Comparison of ENCODE assay signal across 21 cellular contexts in the genomic region with DNA sequence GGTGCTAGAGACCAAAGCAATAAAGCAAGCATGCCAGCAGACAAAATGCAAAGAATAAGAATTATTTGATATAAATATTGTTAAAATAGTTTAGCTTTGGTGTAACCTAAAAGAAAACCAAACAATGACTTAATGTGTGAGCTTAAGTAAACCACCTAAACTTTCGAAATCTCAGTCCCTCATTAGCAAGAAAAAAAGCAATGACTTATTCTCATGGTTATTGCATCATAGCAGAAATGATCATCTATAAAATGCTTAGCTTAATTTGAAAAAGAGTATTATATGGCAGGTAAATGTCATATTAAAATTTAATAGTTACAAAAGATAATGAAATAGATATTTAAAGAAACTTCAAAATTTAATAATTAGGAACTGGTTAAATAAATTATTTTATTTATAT.
DNase-seq lines count a peak whose midpoint lies in the region; FAIRE-seq lines count a peak whose summit lies in the region.
"Had no signal": no experiment of that assay in that cellular context is flagged by ENCODE, and none has a peak within 500 bp of the region (broad histone marks: within the 10 kb centered on the region; RNA-seq: fewer than 3 reads in every experiment).

No MANE protein-coding gene starts in this region.

- FAIRE-seq in G401.6 (lab: Jason Lieb, UNC) (peak; percentile 91), RCC 7860 (lab: Jason Lieb, UNC) (peak; percentile 74), endometrium (lab: Jason Lieb, UNC) (peak; percentile 91)
- FAIRE-seq: GM12878 had no signal

- DNase-seq in RCC 7860 (ENCODE audit: low spot score) (no peak), iris pigment epithelial cell (ENCODE audit: low read depth) (peak; percentile 9), GM03348 (ENCODE audit: low spot score) (no peak), hippocampal formation (lab: John Stamatoyannopoulos, UW) (no peak), germinal center (ENCODE audit: low spot score) (no peak)
- DNase-seq: AML-193; CD4-positive, alpha-beta T cell; COR-L47; DMS53; KBM-7; MM.1S; NCI-H2029; NCI-H446; NCI-H524 treated with DMSO at 0.1 percent for 48 hours; NCI-H82; PC-9; Right ventricle myocardium superior; RPMI8226 had no signal
